ENCODE assay signal across 24 cellular contexts in genomic region chr16:52488837-52489289, GRCh38. TPM values are rescaled to one million over a fixed set of nuclear protein-coding genes. Genes with fewer than 3 reads are reported as not detected.
A peak's percentile ranks its signal among the peaks of the same experiment; 100 is the strongest.
DNase-seq lines count a peak whose midpoint lies in the region; ATAC-seq and TF ChIP-seq lines count a peak whose summit lies in the region.
"Had no signal": no experiment of that assay in that cellular context is flagged by ENCODE, and none has a peak within 500 bp of the region (broad histone marks: within the 10 kb centered on the region; RNA-seq: fewer than 3 reads in every experiment).

No MANE protein-coding gene starts in this region.

- peak overlapping the region in 1 of 2 donors; percentile 21 for H3K9ac ChIP-seq in liver (ENCODE audit: low read depth in 1 of 2, low read length in 2 of 2)
- H3K9ac ChIP-seq: BLaER1 treated with 17β-estradiol and CSF1 and Interleukin-3, amounts not matched to agents 10 nM and 100 nM; KMS-11; SK-N-SH had no signal

- H3K4me3 ChIP-seq in body of pancreas (no peak overlapping the region), liver (ENCODE audit: low read depth in 1 of 3, low read length in 3 of 3) (no peak overlapping the region), stomach (no peak overlapping the region), tibial nerve (no peak overlapping the region), vagina (no peak overlapping the region)
- H3K4me3 ChIP-seq: BLaER1 treated with 17β-estradiol and CSF1 and Interleukin-3, amounts not matched to agents 10 nM and 100 nM had no signal

- H3K4me1 ChIP-seq in body of pancreas: peaks cover 47% of the 10 kb centered on the region
- peaks cover 10 to 49% (median 32%) of the 10 kb centered on the region in 4 donors for H3K4me1 ChIP-seq in liver (ENCODE audit: control insufficient read depth in 4 of 4, insufficient read depth in 4 of 4, low read length in 3 of 4)
- peaks cover 11 to 37% (median 28%) of the 10 kb centered on the region in 4 donors for H3K4me1 ChIP-seq in stomach
- no peaks in the 10 kb centered on the region for H3K4me1 ChIP-seq in tibial nerve
- H3K4me1 ChIP-seq in vagina: no peaks in the 10 kb centered on the region
- H3K4me1 ChIP-seq: BLaER1 treated with 17β-estradiol and CSF1 and Interleukin-3, amounts not matched to agents 10 nM and 100 nM had no signal

- peak; percentile 67 to 73 for TF ChIP-seq RAD21 in liver (IDR thresholded peaks at IDR 0.05)

- TF ChIP-seq POLR2A in body of pancreas (IDR thresholded peaks at IDR 0.05): no peak
- TF ChIP-seq POLR2A in stomach (IDR thresholded peaks at IDR 0.05): no peak
- TF ChIP-seq POLR2A in tibial nerve (IDR thresholded peaks at IDR 0.05): no peak
- no peak for TF ChIP-seq POLR2A in vagina (IDR thresholded peaks at IDR 0.05)

- ATAC-seq in body of pancreas: peak; percentile 91
- ATAC-seq in HG02884 (IDR thresholded peaks at IDR 0.05; ENCODE audit: unreplicated experiment): no peak
- ATAC-seq: HCT116, Panc1 had no signal

- DNase-seq in DMS53 treated with DMSO at 0.1 percent for 48 hours (lab: John Stamatoyannopoulos, UW; ENCODE audit: unreplicated experiment): peak; percentile 41
- peak; percentile 50 to 74 (median 72) for DNase-seq in body of pancreas
- DNase-seq in stomach: peak; percentile 49
- DNase-seq in tibial nerve (ENCODE audit: low spot score in 2 of 2): no peak
- DNase-seq in vagina (ENCODE audit: extremely low spot score in 2 of 2): no peak
- DNase-seq: ACHN; CD4-positive, alpha-beta memory T cell; EL; GF-D8; IMR-90; NCI-H1105; NCI-H146; NCI-H2029 treated with DMSO at 0.1 percent for 48 hours; NCI-H524; NCI-H774; NK-92 treated with Interleukin-12 subunit alpha and Interleukin-12 subunit beta, amount 100 ng/mL, for 24 hours; SIG-M5; SK-N-SH had no signal

- TF ChIP-seq EP300 in stomach (IDR thresholded peaks at IDR 0.05): no peak
- no peak for TF ChIP-seq EP300 in tibial nerve (IDR thresholded peaks at IDR 0.05)

- intact Hi-C loops in body of pancreas (cut with DNase I) (no loop called here), stomach (cut with DNase I; ENCODE audit: low total_unique reads) (no loop called here), vagina (cut with DNase I) (no loop called here)

- peak overlapping the region; percentile 22 to 50 (median 38) for H3K27ac ChIP-seq in body of pancreas
- H3K27ac ChIP-seq in liver (ENCODE audit: low read depth in 1 of 2, low read length in 2 of 2): peak overlapping the region; percentile 61 to 77
- peak overlapping the region in 4 of 5 donors; percentile 7 to 55 (median 23) for H3K27ac ChIP-seq in stomach
- H3K27ac ChIP-seq in tibial nerve: no peak overlapping the region
- no peak overlapping the region for H3K27ac ChIP-seq in vagina
- H3K27ac ChIP-seq: BLaER1 treated with 17β-estradiol and CSF1 and Interleukin-3, amounts not matched to agents 10 nM and 100 nM; KMS-11 had no signal

- H3K27me3 ChIP-seq in body of pancreas: no peaks in the 10 kb centered on the region
- H3K27me3 ChIP-seq in liver (ENCODE audit: control insufficient read depth in 4 of 4, insufficient read depth in 4 of 4, low read length in 3 of 4): no peaks in the 10 kb centered on the region
- no peaks in the 10 kb centered on the region for H3K27me3 ChIP-seq in stomach
- no peaks in the 10 kb centered on the region for H3K27me3 ChIP-seq in tibial nerve
- no peaks in the 10 kb centered on the region for H3K27me3 ChIP-seq in vagina
- H3K27me3 ChIP-seq: BLaER1 treated with 17β-estradiol and CSF1 and Interleukin-3, amounts not matched to agents 10 nM and 100 nM had no signal

- TF ChIP-seq CTCF in body of pancreas (IDR thresholded peaks at IDR 0.05): no peak
- no peak for TF ChIP-seq CTCF in liver (IDR thresholded peaks at IDR 0.05; ENCODE audit: low read depth, low read length, missing input control)
- no peak for TF ChIP-seq CTCF in stomach (IDR thresholded peaks at IDR 0.05)
- TF ChIP-seq CTCF in tibial nerve (IDR thresholded peaks at IDR 0.05): no peak
- no peak for TF ChIP-seq CTCF in vagina (IDR thresholded peaks at IDR 0.05)

- H3K9me3 ChIP-seq in body of pancreas (no peaks in the 10 kb centered on the region), liver (ENCODE audit: control insufficient read depth in 4 of 4, low read length in 3 of 4) (no peaks in the 10 kb centered on the region), stomach (no peaks in the 10 kb centered on the region), tibial nerve (no peaks in the 10 kb centered on the region), vagina (no peaks in the 10 kb centered on the region)
- H3K9me3 ChIP-seq: SK-N-SH had no signal

- no peaks in the 10 kb centered on the region for H3K36me3 ChIP-seq in body of pancreas (replicated peaks in 1 of 2; ENCODE audit: insufficient read depth in 1 of 2, low read depth in 2 of 2)
- H3K36me3 ChIP-seq in liver (ENCODE audit: control insufficient read depth in 4 of 4, insufficient read depth in 3 of 4, low read depth in 1 of 4, low read length in 3 of 4): no peaks in the 10 kb centered on the region
- no peaks in the 10 kb centered on the region for H3K36me3 ChIP-seq in stomach
- H3K36me3 ChIP-seq in tibial nerve: no peaks in the 10 kb centered on the region
- no peaks in the 10 kb centered on the region for H3K36me3 ChIP-seq in vagina
- H3K36me3 ChIP-seq: BLaER1 treated with 17β-estradiol and CSF1 and Interleukin-3, amounts not matched to agents 10 nM and 100 nM had no signal

TF ChIP-seq in liver, 16 proteins besides CTCF, POLR2A, EP300 and RAD21:
- TF ChIP-seq HNF4G (IDR thresholded peaks at IDR 0.05) (peak; percentile 97), SP1 (IDR thresholded peaks at IDR 0.05) (peak; percentile 92), RXRA (IDR thresholded peaks at IDR 0.05) (peak; percentile 89 to 91), EGR1 (IDR thresholded peaks at IDR 0.05; ENCODE audit: low read depth in 2 of 2) (peak in 1 of 2 donors; percentile 76), TAF1 (conservative IDR thresholded peaks at IDR 0.05) (no peak), ZBTB33 (IDR thresholded peaks at IDR 0.05) (peak; percentile 81), REST (IDR thresholded peaks at IDR 0.05) (peak; percentile 93), NR2F2 (IDR thresholded peaks at IDR 0.05) (no peak), YY1 (IDR thresholded peaks at IDR 0.05) (peak; percentile 84), FOXA2 (IDR thresholded peaks at IDR 0.05) (peak; percentile 97), GABPA (IDR thresholded peaks at IDR 0.05 in 1 of 2, conservative IDR thresholded peaks at IDR 0.05 in 1 of 2) (peak in 1 of 2 donors; percentile 41), HNF4A (conservative IDR thresholded peaks at IDR 0.05) (peak; percentile 97 to 98), JUND (IDR thresholded peaks at IDR 0.05) (peak; percentile 74 to 91), ATF3 (IDR thresholded peaks at IDR 0.05) (peak; percentile 74), MAX (IDR thresholded peaks at IDR 0.05) (peak; percentile 95), FOXA1 (IDR thresholded peaks at IDR 0.05) (peak; percentile 98)

RNA-seq across cellular contexts. Expression of gene TOX3, which starts 58.1 kb away (rescaled TPM):
- total RNA-seq in body of pancreas (1 to 10 TPM; 1.3 to 5.2 TPM), liver (1 to 10 TPM; 1.3 to 2.1 TPM), stomach (100 to 1,000 TPM in 1 of 5 donors, 10 to 100 TPM in 2, 1 to 10 TPM in 2; 7.2 to 169 (median 14.2) TPM), tibial nerve (1 to 10 TPM in 1 of 4 donors, not detected in 3; 1.7 TPM), vagina (1.2 TPM)
- polyA plus RNA-seq in liver (1 to 10 TPM; 2.7 to 3.5 TPM), stomach (10 to 100 TPM in 1 of 3 donors, 1 to 10 TPM in 2; 6.4 to 12.4 (median 9.8) TPM)
- total RNA-seq: CD4-positive, alpha-beta memory T cell; IMR-90 had no signal
- polyA plus RNA-seq: IMR-90, SK-N-SH had no signal

Comparison
In these comparisons a context has a peak if more than half of its experiments do, and no peak if none do; other contexts are left out.
1. DNase-seq: peak in DMS53 treated with DMSO at 0.1 percent for 48 hours (single experiment), body of pancreas (4 of 4) and stomach (single experiment); none in tibial nerve (0 of 2) and vagina (0 of 2).
2. H3K27ac ChIP-seq: peak in body of pancreas (4 of 4), liver (2 of 2) and stomach (4 of 5); none in tibial nerve (0 of 4) and vagina (single experiment).